In the genomic region with DNA sequence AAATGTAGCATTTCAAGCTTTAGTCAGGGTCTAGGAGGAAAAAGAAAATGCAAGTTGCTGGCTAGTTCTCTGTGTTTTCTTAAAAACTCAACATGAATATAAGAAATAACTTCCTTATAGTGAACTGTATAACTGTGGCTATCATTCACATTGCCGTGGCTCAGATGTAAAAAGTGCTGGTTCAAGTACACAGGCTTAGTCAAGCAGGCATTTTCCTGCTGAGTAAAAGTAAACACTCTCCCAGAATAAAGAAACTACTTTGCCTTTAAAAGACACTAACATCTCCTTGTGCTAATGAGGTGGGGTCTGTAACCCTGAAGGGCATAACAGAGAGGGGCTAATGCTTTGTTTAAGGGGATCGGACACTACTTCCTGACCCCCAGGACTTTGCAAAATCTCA, we compare ENCODE assay signal across 11 cellular contexts. TPM values are rescaled to one million over a fixed set of nuclear protein-coding genes. Genes with fewer than 3 reads are reported as not detected.
DNase-seq lines count a peak whose midpoint lies in the region; ATAC-seq and TF ChIP-seq lines count a peak whose summit lies in the region.
"Had no signal": no experiment of that assay in that cellular context is flagged by ENCODE, and none has a peak within 500 bp of the region (broad histone marks: within the 10 kb centered on the region; RNA-seq: fewer than 3 reads in every experiment).

No MANE protein-coding gene starts in this region.

- no peak for DNase-seq in activated CD4-positive, alpha-beta T cell treated with anti-CD3 and anti-CD28 coated beads for 36 hours
- no peak for DNase-seq in activated CD4-positive, alpha-beta T cell treated with anti-CD3 and anti-CD28 coated beads for 48 hours
- DNase-seq in SK-N-MC (ENCODE audit: low read depth, low spot score) = no peak
- DNase-seq in epithelial cell of prostate (ENCODE audit: low read depth, low spot score) = no peak
- no peak for DNase-seq in retinal pigment epithelial cell (ENCODE audit: low read depth)
- DNase-seq in NOMO-1 (lab: John Stamatoyannopoulos, UW; ENCODE audit: unreplicated experiment in 2 of 2) = no peak
- no peak for DNase-seq in OCI-M1 (lab: John Stamatoyannopoulos, UW)
- DNase-seq in NCI-H2081 treated with DMSO at 0.1 percent for 48 hours (lab: John Stamatoyannopoulos, UW) = no peak
- DNase-seq: activated CD4-positive, CD25-positive, alpha-beta regulatory T cell treated with anti-CD3 and anti-CD28 coated beads, Interleukin-2, amount 50 U/mL, for 72 hours; NCI-H446 treated with DMSO at 0.1 percent for 48 hours had no signal

- intact Hi-C loops in activated CD4-positive, alpha-beta T cell treated with anti-CD3 and anti-CD28 coated beads for 36 hours (cut with DNase I, micrococcal nuclease) = loop anchor here in 1 of 2 experiments (2.0 kb wide), 1 partner anchor 372 kb away; no protein-coding TSS in a partner anchor

- no peak for TF ChIP-seq CTCF in retinal pigment epithelial cell (conservative IDR thresholded peaks at IDR 0.05; ENCODE audit: low read depth, low read length)

- CTCF ChIA-PET in activated CD4-positive, alpha-beta T cell treated with anti-CD3 and anti-CD28 coated beads for 36 hours (lab: Charles Lee) = interaction anchor here (0.7 to 1.1 kb wide), 2 partner anchors 154 to 376 kb away, joined by 3 read pairs; no protein-coding TSS in a partner anchor

- H3K4me3 Mint-ChIP-seq in activated CD4-positive, alpha-beta T cell treated with anti-CD3 and anti-CD28 coated beads for 36 hours = peak overlapping the region; percentile 87

- H3K9ac ChIP-seq in SK-N-MC (ENCODE audit: insufficient read length) = peak overlapping the region; percentile 94

- POLR2A ChIA-PET in activated CD4-positive, alpha-beta T cell treated with anti-CD3 and anti-CD28 coated beads for 36 hours (lab: Charles Lee) = no interaction called here

- peaks cover 63% of the 10 kb centered on the region for H3K4me1 Mint-ChIP-seq in activated CD4-positive, alpha-beta T cell treated with anti-CD3 and anti-CD28 coated beads for 36 hours

- H3K36me3 ChIP-seq in SK-N-MC (ENCODE audit: insufficient read depth, low read length) = peaks cover 77% of the 10 kb centered on the region

- H3K27me3 Mint-ChIP-seq in activated CD4-positive, alpha-beta T cell treated with anti-CD3 and anti-CD28 coated beads for 36 hours = no peaks in the 10 kb centered on the region

- H3K4me3 ChIP-seq in SK-N-MC (no peak overlapping the region; the same call in 1 of the 2 replicates), retinal pigment epithelial cell (ENCODE audit: low read length) (peak overlapping the region; percentile 32)
- H3K4me3 ChIP-seq: lung had no signal

- no peak overlapping the region for H3K27ac ChIP-seq in SK-N-MC
- H3K27ac ChIP-seq in epithelial cell of prostate = peak overlapping the region; percentile 22

- H3K36me3 Mint-ChIP-seq in activated CD4-positive, alpha-beta T cell treated with anti-CD3 and anti-CD28 coated beads for 36 hours (ENCODE audit: low read depth) = peaks cover 67% of the 10 kb centered on the region

- peak overlapping the region; percentile 82 for H3K27ac Mint-ChIP-seq in activated CD4-positive, alpha-beta T cell treated with anti-CD3 and anti-CD28 coated beads for 36 hours

- H3K9me3 ChIP-seq in SK-N-MC (ENCODE audit: low read depth, low read length) = no peaks in the 10 kb centered on the region

- ATAC-seq in activated CD4-positive, alpha-beta T cell treated with anti-CD3 and anti-CD28 coated beads for 36 hours = no peak

- no peaks in the 10 kb centered on the region for H3K9me3 Mint-ChIP-seq in activated CD4-positive, alpha-beta T cell treated with anti-CD3 and anti-CD28 coated beads for 36 hours (ENCODE audit: low read depth)

RNA-seq across cellular contexts. Expression of a gene that starts 3.3 kb away (rescaled TPM):
- total RNA-seq in activated CD4-positive, alpha-beta T cell treated with anti-CD3 and anti-CD28 coated beads for 36 hours = 10 to 100 TPM; 63.5 to 76.1 TPM

RNA-seq across cellular contexts. Expression of a gene that starts 9.6 kb away (rescaled TPM):
- total RNA-seq in activated CD4-positive, alpha-beta T cell treated with anti-CD3 and anti-CD28 coated beads for 36 hours = not detected

RNA-seq across cellular contexts. Expression of a gene that starts 13.8 kb away (rescaled TPM):
- 100 to 1,000 TPM; 148 to 196 TPM for total RNA-seq in activated CD4-positive, alpha-beta T cell treated with anti-CD3 and anti-CD28 coated beads for 36 hours

RNA-seq across cellular contexts. Expression of a gene that starts 21.8 kb away (rescaled TPM):
- 10 to 100 TPM; 26.6 to 29.4 TPM for total RNA-seq in activated CD4-positive, alpha-beta T cell treated with anti-CD3 and anti-CD28 coated beads for 36 hours

RNA-seq across cellular contexts. Expression of a gene that starts 47.8 kb away (rescaled TPM):
- total RNA-seq in activated CD4-positive, alpha-beta T cell treated with anti-CD3 and anti-CD28 coated beads for 36 hours = 100 to 1,000 TPM; 111 to 121 TPM
